ENCODE assay signal across 8 cellular contexts in genomic region chr19:10402441-10403038, GRCh38. TPM values are rescaled to one million over a fixed set of nuclear protein-coding genes. Genes with fewer than 3 reads are reported as not detected.
A peak's percentile ranks its signal among the peaks of the same experiment; 100 is the strongest.
DNase-seq lines count a peak whose midpoint lies in the region; ATAC-seq and TF ChIP-seq lines count a peak whose summit lies in the region.

No MANE protein-coding gene starts in this region.

- H3K9ac ChIP-seq in ES-I3 (ENCODE audit: low read depth, low read length), result peak overlapping the region; percentile 83

- CTCF ChIA-PET in OCI-LY7 (lab: Charles Lee; ENCODE audit: unreplicated experiment), result no interaction called here

- H2AFZ ChIP-seq in OCI-LY7 (ENCODE audit: low read length), result no peak overlapping the region

- no peaks in the 10 kb centered on the region for H3K4me1 ChIP-seq in ES-I3 (ENCODE audit: insufficient read depth, low read length)
- peaks cover 71% of the 10 kb centered on the region for H3K4me1 ChIP-seq in OCI-LY7 (ENCODE audit: insufficient read depth, low read length, poor library complexity, severe bottlenecking)
- H3K4me1 ChIP-seq in muscle layer of duodenum (ENCODE audit: control insufficient read depth in 1 of 2, insufficient read depth in 2 of 2, low read length in 2 of 2), result peaks cover 0 to 40% of the 10 kb centered on the region in 2 donors

- H4K20me1 ChIP-seq in OCI-LY7 (ENCODE audit: insufficient read depth, low read length), result 0 out of 2 replicates have a peak, but pooled peaks cover 6% of the 10 kb centered on the region

- H3K4me2 ChIP-seq in OCI-LY7 (ENCODE audit: low read length), result peak overlapping the region; percentile 80

- no peaks in the 10 kb centered on the region for H3K27me3 ChIP-seq in muscle layer of duodenum (ENCODE audit: low read depth, low read length)

- no TSS peak for BruUV-seq in OCI-LY7 (replicated peaks; lab: Mats Ljungman, UMichigan)

- TF ChIP-seq CTCF in OCI-LY7 (conservative IDR thresholded peaks at IDR 0.05; ENCODE audit: low read length), result no peak

- intact Hi-C loops in OCI-LY7 (cut with micrococcal nuclease; ENCODE audit: unreplicated experiment), result loop anchor here (10.0 kb wide), 2 partner anchors 252 to 298 kb away; partner anchors contain the start of genes ANGPTL6, ILF3 and PPAN

- H3K9me2 ChIP-seq in OCI-LY7 (ENCODE audit: insufficient read depth, low read length), result no peaks in the 10 kb centered on the region

- H3K79me2 ChIP-seq in OCI-LY7 (ENCODE audit: insufficient read depth, low read depth, low read length), result peaks cover 62% of the 10 kb centered on the region

- H3K27ac ChIP-seq in OCI-LY7 (ENCODE audit: low read depth, low read length, poor library complexity, severe bottlenecking) (peak overlapping the region; percentile 56), muscle layer of duodenum (ENCODE audit: low read length) (peak overlapping the region; percentile 85)

- H3K36me3 ChIP-seq in ES-I3 (ENCODE audit: insufficient read depth, low read length), result no peaks in the 10 kb centered on the region
- peaks cover 45% of the 10 kb centered on the region for H3K36me3 ChIP-seq in OCI-LY7 (ENCODE audit: insufficient read depth, low read length)
- peaks cover 0 to 8% of the 10 kb centered on the region in 2 donors for H3K36me3 ChIP-seq in muscle layer of duodenum (ENCODE audit: control insufficient read depth in 1 of 2, insufficient read depth in 2 of 2, low read length in 2 of 2)

- no peak for ATAC-seq in GM19467 (IDR thresholded peaks at IDR 0.05; ENCODE audit: unreplicated experiment)
- ATAC-seq in HG03571 (IDR thresholded peaks at IDR 0.05; ENCODE audit: unreplicated experiment), result no peak

- DNase-seq in OCI-LY7 (ENCODE audit: low spot score) (peak; percentile 41), dermis microvascular lymphatic vessel endothelial cell (ENCODE audit: low read depth in 2 of 2) (peak; percentile 82 to 86), retina (no peak)
- no peak for DNase-seq in stimulated activated CD4-positive, alpha-beta T cell treated with anti-CD3 and anti-CD28 coated beads, Interleukin-12 subunit alpha, Interleukin-12 subunit beta, amount 100 ng/mL, for 4 hours

- no peaks in the 10 kb centered on the region for H3K9me3 ChIP-seq in ES-I3 (ENCODE audit: control insufficient read depth, insufficient read depth, low read length)
- no peaks in the 10 kb centered on the region for H3K9me3 ChIP-seq in OCI-LY7 (ENCODE audit: low read length)
- no peaks in the 10 kb centered on the region for H3K9me3 ChIP-seq in muscle layer of duodenum (ENCODE audit: control insufficient read depth in 1 of 2, low read length in 2 of 2)

- POLR2A ChIA-PET in OCI-LY7 (lab: Charles Lee), result interaction anchor here (0.7 to 1.5 kb wide), 4 partner anchors 16 to 217 kb away, joined by 3 read pairs; no protein-coding TSS in a partner anchor

- H3K4me3 ChIP-seq in OCI-LY7 (ENCODE audit: low read depth, low read length, poor library complexity, severe bottlenecking) (peak overlapping the region; percentile 83), muscle layer of duodenum (ENCODE audit: low read depth in 1 of 2, low read length in 2 of 2) (peak overlapping the region; percentile 87 to 98)

RNA-seq across cellular contexts. Expression of gene CDC37, which starts 0.8 kb away (rescaled TPM):
- total RNA-seq in OCI-LY7 (2014; rRNA removed; shearing (Covaris generic)), result 332 and 345 TPM in 2 replicates
- total RNA-seq in OCI-LY7 (2022) (269 and 271 TPM in 2 replicates), dermis microvascular lymphatic vessel endothelial cell (219 and 250 TPM in 2 replicates)

RNA-seq across cellular contexts. Expression of gene PDE4A, which starts 17.8 kb away (rescaled TPM):
- 9.4 and 16.4 TPM in 2 replicates for total RNA-seq in OCI-LY7 (2014; rRNA removed; shearing (Covaris generic))
- total RNA-seq in OCI-LY7 (2022) (42.4 and 45.1 TPM in 2 replicates), dermis microvascular lymphatic vessel endothelial cell (1.3 and 3.7 TPM in 2 replicates)

RNA-seq across cellular contexts. Expression of gene TYK2, which starts 22.2 kb away (rescaled TPM):
- 151 and 185 TPM in 2 replicates for total RNA-seq in OCI-LY7 (2014; rRNA removed; shearing (Covaris generic))
- total RNA-seq in OCI-LY7 (2022), result 214 and 216 TPM in 2 replicates
- total RNA-seq in dermis microvascular lymphatic vessel endothelial cell, result 57.0 and 66.2 TPM in 2 replicates

Comparison
In these comparisons a context has a peak if more than half of its experiments do, and no peak if none do; other contexts are left out.
1. DNase-seq: peak in OCI-LY7 (single experiment) and dermis microvascular lymphatic vessel endothelial cell (2 of 2); none in retina (single experiment) and stimulated activated CD4-positive, alpha-beta T cell treated with anti-CD3 and anti-CD28 coated beads, Interleukin-12 subunit alpha, Interleukin-12 subunit beta, amount 100 ng/mL, for 4 hours (single experiment).